ENCODE assay signal across 21 cellular contexts in the genomic region with DNA sequence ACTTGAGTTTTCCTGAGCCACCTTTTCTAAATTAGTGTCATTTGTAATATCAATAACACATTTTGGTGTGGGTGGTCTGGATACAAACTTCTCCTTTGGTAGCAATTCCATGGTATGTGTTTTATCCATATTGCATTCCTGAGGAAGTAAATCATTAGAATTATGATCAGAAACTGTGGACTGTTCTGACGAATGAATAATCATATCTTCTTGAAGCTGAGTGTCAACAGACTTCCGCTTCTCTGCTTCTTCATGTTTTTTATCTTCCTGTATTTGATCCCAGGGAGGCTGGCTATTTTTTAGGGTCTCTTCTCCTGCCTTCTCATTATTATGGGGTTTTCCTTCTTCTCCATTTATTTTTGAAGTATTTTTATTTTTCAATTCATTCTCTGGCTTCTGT.
DNase-seq lines count a peak whose midpoint lies in the region; ATAC-seq, FAIRE-seq and TF ChIP-seq lines count a peak whose summit lies in the region.
"Had no signal": no experiment of that assay in that cellular context is flagged by ENCODE, and none has a peak within 500 bp of the region (broad histone marks: within the 10 kb centered on the region; RNA-seq: fewer than 3 reads in every experiment).

No MANE protein-coding gene starts in this region.

- in situ Hi-C loops in IMR-90 (cut with MboI; ENCODE audit: low sequenced_read_pairs) (no loop called here), K562 (cut with MboI) (loop anchor here (25.0 kb wide), 1 partner anchor 423 kb away; no protein-coding TSS in a partner anchor)

- ATAC-seq in IMR-90 (ENCODE audit: low read depth) (no peak), K562 (no peak), GM21717 (IDR thresholded peaks at IDR 0.05; ENCODE audit: unreplicated experiment) (no peak)
- ATAC-seq: left lung, natural killer cell had no signal

- dilution Hi-C loops in IMR-90 (cut with HindIII; ENCODE audit: low sequenced_read_pairs, unreplicated experiment), result no loop called here

- no peak overlapping the region for H3K56ac ChIP-seq in IMR-90 (ENCODE audit: extremely low read depth, insufficient read depth, low read length)

- no peak overlapping the region for H2BK5ac ChIP-seq in IMR-90 (ENCODE audit: low read depth, low read length, poor library complexity, severe bottlenecking)

- no peak for TF ChIP-seq RAD21 in IMR-90 (IDR thresholded peaks at IDR 0.05; ENCODE audit: low read length)
- no peak for TF ChIP-seq RAD21 in K562 (CRISPR knock-in tag; conservative IDR thresholded peaks at IDR 0.05 in 1 of 2, IDR thresholded peaks at IDR 0.05 in 1 of 2)

- intact Hi-C loops in activated CD4-positive, alpha-beta T cell treated with anti-CD3 and anti-CD28 coated beads, Interleukin-2, amount 10 ng/mL, durations not matched to agents 24 days and 14 days (cut with micrococcal nuclease), result no loop called here
- intact Hi-C loops in IMR-90 (cut with micrococcal nuclease) (no loop called here), K562 (cut with micrococcal nuclease) (loop anchor here (10.0 kb wide), 1 partner anchor 110 kb away; no protein-coding TSS in a partner anchor)

- no CpG with 5 or more reads among the region's 2 CpGs for WGBS in IMR-90 (ENCODE audit: extremely low coverage in 2 of 2, insufficient read length in 1 of 2), 2 experiments
- WGBS in K562 (ENCODE audit: insufficient coverage, low coverage, missing lambda C conversion rate), result 89% methylated on average over 2 of the region's 2 CpGs

- peaks cover 59% of the 10 kb centered on the region for H3K79me2 ChIP-seq in K562 (ENCODE audit: control insufficient read depth, insufficient read depth, low read length)

- POLR2A ChIA-PET in IMR-90 (lab: Charles Lee; ENCODE audit: unreplicated experiment) (no interaction called here), K562 (lab: Yijun Ruan, JAX) (interaction anchor here (0.7 to 1.2 kb wide), 5 partner anchors 12 to 414 kb away, joined by 3 to 4 read pairs (median 3); no protein-coding TSS in a partner anchor)

- TF ChIP-seq CTCF in IMR-90 (conservative IDR thresholded peaks at IDR 0.05; ENCODE audit: low read depth, low read length) (no peak), K562 (IDR thresholded peaks at IDR 0.05 in 2 of 3, conservative IDR thresholded peaks at IDR 0.05 in 1 of 3; ENCODE audit: insufficient read depth in 2 of 3, low read depth in 1 of 3, low read length in 3 of 3) (no peak), neutrophil (IDR thresholded peaks at IDR 0.05) (no peak)

- H4K5ac ChIP-seq in IMR-90 (ENCODE audit: low read depth, low read length), result no peak overlapping the region

- peaks cover 44% of the 10 kb centered on the region for H3K36me3 Mint-ChIP-seq in activated CD4-positive, alpha-beta T cell treated with anti-CD3 and anti-CD28 coated beads, Interleukin-2, amount 10 ng/mL, durations not matched to agents 24 days and 14 days (ENCODE audit: low read depth)

- no peak for TF ChIP-seq POLR2A in IMR-90 (IDR thresholded peaks at IDR 0.05; ENCODE audit: low read depth, low read length)
- TF ChIP-seq POLR2A in K562 (conservative IDR thresholded peaks at IDR 0.05), result no peak

- CTCF ChIA-PET in IMR-90 (lab: Yijun Ruan, JAX) (interaction anchor here (0.6 kb wide), 1 partner anchor 368 kb away, joined by 3 read pairs; no protein-coding TSS in a partner anchor), K562 (lab: Yijun Ruan, JAX; ENCODE audit: low intra/inter-chr PET ratio) (no interaction called here)

- no peak for TF ChIP-seq EP300 in K562 (IDR thresholded peaks at IDR 0.05; ENCODE audit: low read length)

- H3K14ac ChIP-seq in IMR-90 (replicated peaks; ENCODE audit: low read depth, low read length), result no peak overlapping the region

- H3K23ac ChIP-seq in IMR-90 (ENCODE audit: low read depth, low read length), result no peak overlapping the region

- H3K4me3 Mint-ChIP-seq in activated CD4-positive, alpha-beta T cell treated with anti-CD3 and anti-CD28 coated beads, Interleukin-2, amount 10 ng/mL, durations not matched to agents 24 days and 14 days, result no peak overlapping the region
- H3K4me3 Mint-ChIP-seq: natural killer cell had no signal

- H3K27ac Mint-ChIP-seq in activated CD4-positive, alpha-beta T cell treated with anti-CD3 and anti-CD28 coated beads, Interleukin-2, amount 10 ng/mL, durations not matched to agents 24 days and 14 days, result peak overlapping the region; percentile 42

- H3K9me1 ChIP-seq in IMR-90 (ENCODE audit: insufficient read depth, low read length) (peaks cover 9% of the 10 kb centered on the region), K562 (ENCODE audit: control insufficient read depth, insufficient read depth, low read length) (no peaks in the 10 kb centered on the region)

- no peak overlapping the region for H2AK5ac ChIP-seq in IMR-90 (ENCODE audit: low read depth, low read length)

- no peak overlapping the region for H4K91ac ChIP-seq in IMR-90 (ENCODE audit: insufficient read depth, low read depth, low read length)

- H3K27me3 ChIP-seq in IMR-90 (ENCODE audit: control insufficient read depth, insufficient read depth, low read length) (no peaks in the 10 kb centered on the region), K562 (ENCODE audit: control insufficient read depth in 2 of 2, insufficient read depth in 2 of 2, low read length in 2 of 2) (no peaks in the 10 kb centered on the region), neutrophil (no peaks in the 10 kb centered on the region)
- H3K27me3 ChIP-seq: left lung, thyroid gland had no signal

- H3K4ac ChIP-seq in IMR-90 (ENCODE audit: low read depth, low read length), result no peak overlapping the region

- H3K4me1 ChIP-seq in IMR-90 (ENCODE audit: control insufficient read depth, insufficient read depth, low read length), result peaks cover 7% of the 10 kb centered on the region
- no peaks in the 10 kb centered on the region for H3K4me1 ChIP-seq in K562 (replicated peaks in 1 of 2; ENCODE audit: control insufficient read depth in 2 of 2, insufficient read depth in 2 of 2, low read length in 2 of 2)
- peaks cover 28 to 50% of the 10 kb centered on the region in 2 experiments for H3K4me1 ChIP-seq in neutrophil (ENCODE audit: control insufficient read depth in 1 of 2, insufficient read depth in 1 of 2, low read depth in 1 of 2, low read length in 1 of 2)

- H3K9ac ChIP-seq in IMR-90 (ENCODE audit: low read depth, low read length), result no peak overlapping the region
- no peak overlapping the region for H3K9ac ChIP-seq in K562 (ENCODE audit: insufficient read depth in 1 of 2, low read depth in 2 of 2, low read length in 2 of 2)

- H3K9me3 ChIP-seq in IMR-90 (ENCODE audit: control insufficient read depth, insufficient read depth, low read length) (no peaks in the 10 kb centered on the region), K562 (replicated peaks; ENCODE audit: control insufficient read depth, insufficient read depth, low read depth, low read length) (no peaks in the 10 kb centered on the region), neutrophil (no peaks in the 10 kb centered on the region)
- H3K9me3 ChIP-seq: left lung, thyroid gland had no signal

- H2BK120ac ChIP-seq in IMR-90 (ENCODE audit: low read depth, low read length), result no peak overlapping the region

- H3K18ac ChIP-seq in IMR-90 (ENCODE audit: low read depth, low read length), result no peak overlapping the region

- no peak overlapping the region for H2AK9ac ChIP-seq in IMR-90 (replicated peaks; ENCODE audit: low read depth, low read length, poor library complexity)

- peaks cover 43% of the 10 kb centered on the region for H3K4me1 Mint-ChIP-seq in activated CD4-positive, alpha-beta T cell treated with anti-CD3 and anti-CD28 coated beads, Interleukin-2, amount 10 ng/mL, durations not matched to agents 24 days and 14 days

- peaks cover 11% of the 10 kb centered on the region for H3K36me3 ChIP-seq in IMR-90 (ENCODE audit: control insufficient read depth, insufficient read depth, low read length)
- peaks cover 60% of the 10 kb centered on the region for H3K36me3 ChIP-seq in K562 (ENCODE audit: control insufficient read depth, insufficient read depth, low read length)
- H3K36me3 ChIP-seq in neutrophil, result peaks cover 60% of the 10 kb centered on the region
- H3K36me3 ChIP-seq: thyroid gland had no signal

- FAIRE-seq in K562 (lab: Jason Lieb, UNC), result no peak
- FAIRE-seq: G401.6 had no signal

- peaks cover 4% of the 10 kb centered on the region for H3K9me3 Mint-ChIP-seq in activated CD4-positive, alpha-beta T cell treated with anti-CD3 and anti-CD28 coated beads, Interleukin-2, amount 10 ng/mL, durations not matched to agents 24 days and 14 days

- BruUV-seq in IMR-90 (replicated peaks; lab: Mats Ljungman, UMichigan) (TSS peak; percentile 78), K562 (replicated peaks; lab: Mats Ljungman, UMichigan) (TSS peak; percentile 22)

- H3K4me3 ChIP-seq in IMR-90 (ENCODE audit: insufficient read depth, low read depth, low read length), result no peak overlapping the region
- no peak overlapping the region for H3K4me3 ChIP-seq in K562
- H3K4me3 ChIP-seq in neutrophil (ENCODE audit: low read depth in 1 of 2, low read length in 1 of 2), result no peak overlapping the region
- H3K4me3 ChIP-seq: left lung, thyroid gland had no signal

- H3K27ac ChIP-seq in IMR-90 (ENCODE audit: insufficient read depth, low read length), result no peak overlapping the region
- no peak overlapping the region for H3K27ac ChIP-seq in K562 (ENCODE audit: extremely low read depth, low read depth, low read length)
- peak overlapping the region; percentile 76 for H3K27ac ChIP-seq in neutrophil

- no peaks in the 10 kb centered on the region for H3K27me3 Mint-ChIP-seq in activated CD4-positive, alpha-beta T cell treated with anti-CD3 and anti-CD28 coated beads, Interleukin-2, amount 10 ng/mL, durations not matched to agents 24 days and 14 days

- H4K8ac ChIP-seq in IMR-90 (ENCODE audit: low read depth in 2 of 2, low read length in 2 of 2), result no peak overlapping the region

- H2BK20ac ChIP-seq in IMR-90 (ENCODE audit: low read depth, low read length), result no peak overlapping the region

- peaks cover 26 to 45% of the 10 kb centered on the region in 2 experiments for H3K79me1 ChIP-seq in IMR-90 (ENCODE audit: low read depth in 1 of 2, low read length in 2 of 2)

- no peak for DNase-seq in activated CD4-positive, alpha-beta T cell treated with anti-CD3 and anti-CD28 coated beads, Interleukin-2, amount 10 ng/mL, durations not matched to agents 24 days and 14 days
- DNase-seq in activated CD4-positive, alpha-beta T cell treated with anti-CD3 and anti-CD28 coated beads, Interleukin-2, amount 50 U/mL, for 48 hours, result no peak
- peak; percentile 11 for DNase-seq in IMR-90
- no peak for DNase-seq in K562 (ENCODE audit: extremely low read depth in 1 of 4, low spot score in 3 of 4)
- no peak for DNase-seq in HUDEP-2 (lab: John Stamatoyannopoulos, UW; ENCODE audit: unreplicated experiment in 76 of 76)
- no peak for DNase-seq in occipital lobe (lab: John Stamatoyannopoulos, UW)
- DNase-seq: ACHN; activated CD4-positive, CD25-positive, alpha-beta regulatory T cell; amygdala; COR-L47; Karpas-422; left lung; natural killer cell; NCI-H1436 treated with DMSO at 0.1 percent for 48 hours; retina; stimulated activated CD4-positive, alpha-beta T cell treated with anti-CD3 and anti-CD28 coated beads, Interleukin-2, amount 100 ng/mL, for 24 hours; SW 1271; thyroid gland had no signal

- no peak overlapping the region for H3K4me2 ChIP-seq in IMR-90 (ENCODE audit: low read depth, low read length)
- H3K4me2 ChIP-seq in K562 (ENCODE audit: insufficient read depth, low read length), result no peak overlapping the region

- no peak overlapping the region for H2AFZ ChIP-seq in IMR-90 (replicated peaks; ENCODE audit: low read length, poor library complexity)
- no peak overlapping the region for H2AFZ ChIP-seq in K562 (ENCODE audit: low read depth, low read length)

- no peak overlapping the region for H2BK15ac ChIP-seq in IMR-90 (ENCODE audit: low read depth, low read length)

- H4K20me1 ChIP-seq in IMR-90 (ENCODE audit: insufficient read depth, low read length) (peaks cover 8% of the 10 kb centered on the region; the same call in 1 of the 2 replicates), K562 (replicated peaks; ENCODE audit: control insufficient read depth, insufficient read depth, low read length) (peaks cover 6% of the 10 kb centered on the region; the same call in 1 of the 2 replicates)
